In genomic region chr1:5514519-5515183, GRCh38 we compare ENCODE assay signal across 8 cellular contexts.
DNase-seq lines count a peak whose midpoint lies in the region; ATAC-seq, FAIRE-seq and TF ChIP-seq lines count a peak whose summit lies in the region.

No MANE protein-coding gene starts in this region.

- DNase-seq in HL-60 (ENCODE audit: low read depth in 1 of 2, low spot score in 1 of 2) (peak; percentile 29 to 56), SJCRH30 (peak; percentile 59 to 72), globus pallidus (ENCODE audit: low spot score) (peak; percentile 37), posterior vena cava (ENCODE audit: low spot score) (peak; percentile 90), urothelium cell line (ENCODE audit: low spot score) (peak; percentile 74)
- DNase-seq in activated effector memory CD4-positive, alpha-beta T cell treated with anti-CD3 and anti-CD28 coated beads, Interleukin-2, amount 50 U/mL, for 16 hours: peak; percentile 90

- H3K4me1 ChIP-seq in SJCRH30: no peaks in the 10 kb centered on the region

- H3K4me3 ChIP-seq in GM12875 (ENCODE audit: low read depth, low read length): no peak overlapping the region
- H3K4me3 ChIP-seq in HL-60 (replicated peaks; ENCODE audit: insufficient read depth, low read length): no peak overlapping the region
- H3K4me3 ChIP-seq in SJCRH30: no peak overlapping the region

- H3K9me3 ChIP-seq in SJCRH30 (replicated peaks): no peaks in the 10 kb centered on the region

- intact Hi-C loops in posterior vena cava (cut with DNase I): loop anchor here (10.0 kb wide), 2 partner anchors 230 to 400 kb away; no protein-coding TSS in a partner anchor

- no peaks in the 10 kb centered on the region for H3K36me3 ChIP-seq in SJCRH30

- no peak for ATAC-seq in HG02588 (IDR thresholded peaks at IDR 0.05; ENCODE audit: unreplicated experiment)

- no peak for FAIRE-seq in urothelium cell line (lab: Jason Lieb, UNC)

- peak; percentile 98 for TF ChIP-seq CTCF in GM12875 (IDR thresholded peaks at IDR 0.05; ENCODE audit: borderline replicate concordance, insufficient read depth, low read depth, low read length)
- TF ChIP-seq CTCF in HL-60 (IDR thresholded peaks at IDR 0.05; ENCODE audit: insufficient read depth, low read length): peak; percentile 98

- no peaks in the 10 kb centered on the region for H3K27me3 ChIP-seq in HL-60 (ENCODE audit: insufficient read depth, poor library complexity, severe bottlenecking)
- H3K27me3 ChIP-seq in SJCRH30: 0 out of 2 replicates have a peak, but pooled peaks cover 8% of the 10 kb centered on the region

- H3K27ac ChIP-seq in HL-60 (replicated peaks) (no peak overlapping the region), SJCRH30 (no peak overlapping the region)

Comparison
In these comparisons a context has a peak if more than half of its experiments do, and no peak if none do; other contexts are left out.
1. DNase-seq: peak in every context shown above with its lines; median percentile 90 in activated effector memory CD4-positive, alpha-beta T cell treated with anti-CD3 and anti-CD28 coated beads, Interleukin-2, amount 50 U/mL, for 16 hours; 90 in posterior vena cava; 74 in urothelium cell line; 66 in SJCRH30; 42 in HL-60; 37 in globus pallidus.